13 cellular contexts compared by ENCODE assay signal in genomic region chr11:111923951-111924350, GRCh38. TPM values are rescaled to one million over a fixed set of nuclear protein-coding genes. Genes with fewer than 3 reads are reported as not detected.
DNase-seq lines count a peak whose midpoint lies in the region; ATAC-seq, FAIRE-seq and TF ChIP-seq lines count a peak whose summit lies in the region.
"Had no signal": no experiment of that assay in that cellular context is flagged by ENCODE, and none has a peak within 500 bp of the region (broad histone marks: within the 10 kb centered on the region; RNA-seq: fewer than 3 reads in every experiment).

No MANE protein-coding gene starts in this region.

- peak overlapping the region; percentile 66 for H3K4me2 ChIP-seq in A549

- H3K4me3 ChIP-seq in A549, result no peak overlapping the region
- no peak overlapping the region for H3K4me3 ChIP-seq in Peyer's patch
- no peak overlapping the region for H3K4me3 ChIP-seq in right cardiac atrium (ENCODE audit: low read length)
- H3K4me3 ChIP-seq in rectal smooth muscle tissue (ENCODE audit: low read length), result no peak overlapping the region
- H3K4me3 ChIP-seq in colonic mucosa, result no peak overlapping the region
- no peak overlapping the region for H3K4me3 ChIP-seq in CD4-positive, alpha-beta memory T cell (ENCODE audit: low read length in 2 of 2)

- no peak overlapping the region for H3K4me3 Mint-ChIP-seq in CD4-positive, alpha-beta memory T cell
- H3K4me3 Mint-ChIP-seq: activated CD4-positive, alpha-beta memory T cell treated with anti-CD3 and anti-CD28 coated beads, Interleukin-2, amount 10 ng/mL, durations not matched to agents 7 days and 5 days; activated naive CD8-positive, alpha-beta T cell treated with anti-CD3 and anti-CD28 coated beads for 36 hours had no signal

- H3K27ac ChIP-seq in A549 (peak overlapping the region; percentile 73 to 92), Peyer's patch (peak overlapping the region in 3 of 4 donors; percentile 11 to 74 (median 47)), right cardiac atrium (ENCODE audit: low read length) (peak overlapping the region; percentile 99), rectal smooth muscle tissue (ENCODE audit: low read depth, low read length) (peak overlapping the region; percentile 80), colonic mucosa (no peak overlapping the region)
- no peak overlapping the region for H3K27ac ChIP-seq in CD4-positive, alpha-beta memory T cell (ENCODE audit: low read depth, low read length)

- H3K4me1 Mint-ChIP-seq in CD4-positive, alpha-beta memory T cell, result peaks cover 5 to 19% (median 14%) of the 10 kb centered on the region in 4 donors

- H3K27me3 ChIP-seq in Peyer's patch (no peaks in the 10 kb centered on the region), right cardiac atrium (ENCODE audit: control insufficient read depth, insufficient read depth) (no peaks in the 10 kb centered on the region), rectal smooth muscle tissue (ENCODE audit: control insufficient read depth, insufficient read depth, low read length) (no peaks in the 10 kb centered on the region), colonic mucosa (no peaks in the 10 kb centered on the region)
- no peaks in the 10 kb centered on the region for H3K27me3 ChIP-seq in CD4-positive, alpha-beta memory T cell (ENCODE audit: insufficient read depth, low read length)

- TF ChIP-seq EP300 in A549 (IDR thresholded peaks at IDR 0.05), result no peak

- TF ChIP-seq POLR2A in A549 (IDR thresholded peaks at IDR 0.05; ENCODE audit: low read length) (no peak), Peyer's patch (IDR thresholded peaks at IDR 0.05) (no peak)

- POLR2A ChIA-PET in A549 (lab: Yijun Ruan, JAX), result no interaction called here
- POLR2A ChIA-PET in CD4-positive, alpha-beta memory T cell (lab: Charles Lee; ENCODE audit: partially characterized antibody), result no interaction called here

- DNase-seq in A549 (ENCODE audit: low read depth in 1 of 2, low spot score in 1 of 2) (no peak), Peyer's patch (no peak), right cardiac atrium (no peak), omental fat pad (ENCODE audit: low spot score) (no peak), DMS153 treated with DMSO at 0.1 percent for 48 hours (lab: John Stamatoyannopoulos, UW; ENCODE audit: unreplicated experiment) (no peak), colonic mucosa (no peak)
- no peak for DNase-seq in CD4-positive, alpha-beta memory T cell
- DNase-seq: activated CD4-positive, alpha-beta memory T cell treated with anti-CD3 and anti-CD28 coated beads, Interleukin-2, amount 10 ng/mL, durations not matched to agents 7 days and 5 days; activated naive CD8-positive, alpha-beta T cell treated with anti-CD3 and anti-CD28 coated beads for 36 hours; NCI-H1105; stimulated activated CD4-positive, alpha-beta T cell treated with anti-CD3 and anti-CD28 coated beads, Interleukin-15, amount 100 ng/mL, for 24 hours had no signal

- H3K9me3 ChIP-seq in A549 (no peaks in the 10 kb centered on the region), Peyer's patch (no peaks in the 10 kb centered on the region), right cardiac atrium (ENCODE audit: control insufficient read depth, low read length) (no peaks in the 10 kb centered on the region), colonic mucosa (no peaks in the 10 kb centered on the region)
- H3K9me3 ChIP-seq in CD4-positive, alpha-beta memory T cell (ENCODE audit: control insufficient read depth in 1 of 2, low read length in 2 of 2), result no peaks in the 10 kb centered on the region

- no peaks in the 10 kb centered on the region for H3K36me3 Mint-ChIP-seq in CD4-positive, alpha-beta memory T cell
- H3K36me3 Mint-ChIP-seq: activated naive CD8-positive, alpha-beta T cell treated with anti-CD3 and anti-CD28 coated beads for 36 hours had no signal

- TF ChIP-seq CTCF in A549 (IDR thresholded peaks at IDR 0.05) (no peak), Peyer's patch (IDR thresholded peaks at IDR 0.05) (no peak), omental fat pad (IDR thresholded peaks at IDR 0.05) (no peak), colonic mucosa (IDR thresholded peaks at IDR 0.05) (no peak)

- no peak for FAIRE-seq in A549 (lab: Jason Lieb, UNC)

- TF ChIP-seq RAD21 in A549 (conservative IDR thresholded peaks at IDR 0.05 in 1 of 2, IDR thresholded peaks at IDR 0.05 in 1 of 2), result no peak

- H3K9ac ChIP-seq in rectal smooth muscle tissue (ENCODE audit: low read length), result no peak overlapping the region
- no peak overlapping the region for H3K9ac ChIP-seq in colonic mucosa (ENCODE audit: low read depth in 2 of 2, low read length in 2 of 2)

- H3K27ac Mint-ChIP-seq in CD4-positive, alpha-beta memory T cell, result no peak overlapping the region
- H3K27ac Mint-ChIP-seq: activated CD4-positive, alpha-beta memory T cell treated with anti-CD3 and anti-CD28 coated beads, Interleukin-2, amount 10 ng/mL, durations not matched to agents 7 days and 5 days; activated naive CD8-positive, alpha-beta T cell treated with anti-CD3 and anti-CD28 coated beads for 36 hours had no signal

- H3K36me3 ChIP-seq in Peyer's patch, result no peaks in the 10 kb centered on the region
- no peaks in the 10 kb centered on the region for H3K36me3 ChIP-seq in rectal smooth muscle tissue (ENCODE audit: control insufficient read depth, insufficient read depth, low read length)
- no peaks in the 10 kb centered on the region for H3K36me3 ChIP-seq in colonic mucosa
- H3K36me3 ChIP-seq in CD4-positive, alpha-beta memory T cell (ENCODE audit: insufficient read depth, low read length), result no peaks in the 10 kb centered on the region

- H3K9me3 Mint-ChIP-seq in CD4-positive, alpha-beta memory T cell, result no peaks in the 10 kb centered on the region
- H3K9me3 Mint-ChIP-seq: activated CD4-positive, alpha-beta memory T cell treated with anti-CD3 and anti-CD28 coated beads, Interleukin-2, amount 10 ng/mL, durations not matched to agents 7 days and 5 days; activated naive CD8-positive, alpha-beta T cell treated with anti-CD3 and anti-CD28 coated beads for 36 hours had no signal

- CTCF ChIA-PET in A549 (lab: Yijun Ruan, JAX), result interaction anchor here (0.9 kb wide), 1 partner anchor 10 kb away, joined by 6 read pairs; no protein-coding TSS in a partner anchor
- CTCF ChIA-PET in CD4-positive, alpha-beta memory T cell (lab: Charles Lee; ENCODE audit: partially characterized antibody), result no interaction called here

- no peak for ATAC-seq in A549
- ATAC-seq in right cardiac atrium, result no peak
- no peak for ATAC-seq in omental fat pad (ENCODE audit: low FRiP score)

- peaks cover 3 to 8% of the 10 kb centered on the region in 2 donors for H3K27me3 Mint-ChIP-seq in CD4-positive, alpha-beta memory T cell

- H3K4me1 ChIP-seq in A549, result peaks cover 44% of the 10 kb centered on the region
- peaks cover 0 to 12% (median 5%) of the 10 kb centered on the region in 4 donors for H3K4me1 ChIP-seq in Peyer's patch
- H3K4me1 ChIP-seq in right cardiac atrium (ENCODE audit: control insufficient read depth, insufficient read depth, low read length), result peaks cover 11% of the 10 kb centered on the region
- peaks cover 26% of the 10 kb centered on the region for H3K4me1 ChIP-seq in rectal smooth muscle tissue (ENCODE audit: control insufficient read depth, insufficient read depth, low read length)
- H3K4me1 ChIP-seq in colonic mucosa, result peaks cover 4% of the 10 kb centered on the region
- H3K4me1 ChIP-seq in CD4-positive, alpha-beta memory T cell (ENCODE audit: insufficient read depth, low read length), result peaks cover 14% of the 10 kb centered on the region

- intact Hi-C loops in right cardiac atrium (cut with DNase I) (loop anchor here in 1 of 4 donors (5.0 kb wide), 1 partner anchor 42 kb away; no protein-coding TSS in a partner anchor), colonic mucosa (cut with DNase I) (loop anchor here (5.0 kb wide), 1 partner anchor 42 kb away; no protein-coding TSS in a partner anchor)
- intact Hi-C loops in CD4-positive, alpha-beta memory T cell (cut with micrococcal nuclease), result no loop called here

RNA-seq across cellular contexts. Expression of gene C11orf52, which starts 5.2 kb away (rescaled TPM):
- polyA plus RNA-seq in A549 (2011; rRNA removed) (0.13 and 0.19 TPM in 2 replicates), A549 (2017; fragmentation: RNase III; extraction: RNeasy Plus Mini Kit Qiagen cat#74134 plus additional on column Dnase treatment) (0.08 TPM in 1 of 3 replicates, not detected in the others), right cardiac atrium (4.1 TPM)
- polyA plus RNA-seq in A549 (2012; cell fraction: cytosol; rRNA removed), result 0.05 and 0.22 TPM in 2 replicates
- polyA plus RNA-seq in A549 (2012; cell fraction: nucleus; rRNA removed), result not detected in 2 replicates
- polyA minus RNA-seq in A549 (2011; rRNA and poly(A)+ RNA removed), result 0.34 TPM in 1 of 2 replicates, not detected in the other
- total RNA-seq in Peyer's patch (10 to 100 TPM in 2 of 4 donors, 1 to 10 TPM in 2; 4.1 to 15.7 (median 10.4) TPM), right cardiac atrium (1 to 10 TPM; 2.2 to 5.5 (median 2.6) TPM), omental fat pad (1 to 10 TPM in 3 of 4 donors, not detected in 1; 3.4 to 7.9 (median 7.5) TPM), colonic mucosa (1 to 10 TPM; 7.3 to 8.8 TPM)
- not detected for total RNA-seq in CD4-positive, alpha-beta memory T cell
- not detected for polyA plus RNA-seq in CD4-positive, alpha-beta memory T cell
- total RNA-seq: activated CD4-positive, alpha-beta memory T cell treated with anti-CD3 and anti-CD28 coated beads, Interleukin-2, amount 10 ng/mL, durations not matched to agents 7 days and 5 days; activated naive CD8-positive, alpha-beta T cell treated with anti-CD3 and anti-CD28 coated beads for 36 hours; lung microvascular endothelial cell had no signal

RNA-seq across cellular contexts. Expression of gene HSPB2, which starts 11.4 kb away (rescaled TPM):
- 0.07 TPM in 1 of 2 replicates, not detected in the other for polyA plus RNA-seq in A549 (2011; rRNA removed)
- 0.03 and 0.04 TPM in 2 replicates for polyA plus RNA-seq in A549 (2012; cell fraction: cytosol; rRNA removed)
- polyA plus RNA-seq in A549 (2012; cell fraction: nucleus; rRNA removed), result 0.30 and 0.40 TPM in 2 replicates
- not detected in 3 replicates for polyA plus RNA-seq in A549 (2017; fragmentation: RNase III; extraction: RNeasy Plus Mini Kit Qiagen cat#74134 plus additional on column Dnase treatment)
- polyA minus RNA-seq in A549 (2011; rRNA and poly(A)+ RNA removed), result not detected in 2 replicates
- 1 to 10 TPM in 1 of 4 donors, under 1 TPM in 1, not detected in 2; 0.94 to 2.5 TPM for total RNA-seq in Peyer's patch
- total RNA-seq in right cardiac atrium, result 100 to 1,000 TPM in 1 of 4 donors, 10 to 100 TPM in 3; 38.0 to 103 (median 69.2) TPM
- polyA plus RNA-seq in right cardiac atrium, result 106 TPM
- total RNA-seq in omental fat pad, result 1 to 10 TPM in 2 of 4 donors, not detected in 2; 3.1 to 4.6 TPM
- 1 to 10 TPM in 1 of 2 donors, under 1 TPM in 1; 0.25 to 2.2 TPM for total RNA-seq in colonic mucosa
- not detected for total RNA-seq in CD4-positive, alpha-beta memory T cell
- not detected for polyA plus RNA-seq in CD4-positive, alpha-beta memory T cell
- total RNA-seq: activated CD4-positive, alpha-beta memory T cell treated with anti-CD3 and anti-CD28 coated beads, Interleukin-2, amount 10 ng/mL, durations not matched to agents 7 days and 5 days; activated naive CD8-positive, alpha-beta T cell treated with anti-CD3 and anti-CD28 coated beads for 36 hours; lung microvascular endothelial cell had no signal

RNA-seq across cellular contexts. Expression of gene CRYAB, which starts 12.4 kb away (rescaled TPM):
- polyA plus RNA-seq in A549 (2011; rRNA removed) (1.1 and 3.1 TPM in 2 replicates), A549 (2017; fragmentation: RNase III; extraction: RNeasy Plus Mini Kit Qiagen cat#74134 plus additional on column Dnase treatment) (4.1 to 25.3 TPM (median 4.8 TPM) in 3 replicates), right cardiac atrium (9,689 TPM)
- polyA plus RNA-seq in A549 (2012; cell fraction: cytosol; rRNA removed), result 1.5 and 2.8 TPM in 2 replicates
- polyA plus RNA-seq in A549 (2012; cell fraction: nucleus; rRNA removed), result 1.1 and 3.1 TPM in 2 replicates
- 0.58 and 1.3 TPM in 2 replicates for polyA minus RNA-seq in A549 (2011; rRNA and poly(A)+ RNA removed)
- total RNA-seq in Peyer's patch (10 to 100 TPM in 3 of 4 donors, 1 to 10 TPM in 1; 7.7 to 32.2 (median 14.9) TPM), right cardiac atrium (1,000 to 10,000 TPM; 4,923 to 5,929 (median 5,581) TPM), omental fat pad (1,000 to 10,000 TPM in 1 of 4 donors, 100 to 1,000 TPM in 2, 10 to 100 TPM in 1; 82.4 to 1,340 (median 304) TPM), colonic mucosa (100 to 1,000 TPM in 1 of 2 donors, 10 to 100 TPM in 1; 10.6 to 166 TPM)
- total RNA-seq in CD4-positive, alpha-beta memory T cell, result not detected
- not detected for polyA plus RNA-seq in CD4-positive, alpha-beta memory T cell
- total RNA-seq: activated CD4-positive, alpha-beta memory T cell treated with anti-CD3 and anti-CD28 coated beads, Interleukin-2, amount 10 ng/mL, durations not matched to agents 7 days and 5 days; activated naive CD8-positive, alpha-beta T cell treated with anti-CD3 and anti-CD28 coated beads for 36 hours had no signal

RNA-seq across cellular contexts. Expression of gene DIXDC1, which starts 13.2 kb away (rescaled TPM):
- 6.9 and 7.9 TPM in 2 replicates for polyA plus RNA-seq in A549 (2011; rRNA removed)
- 2.4 and 2.7 TPM in 2 replicates for polyA plus RNA-seq in A549 (2012; cell fraction: cytosol; rRNA removed)
- 1.8 and 2.1 TPM in 2 replicates for polyA plus RNA-seq in A549 (2012; cell fraction: nucleus; rRNA removed)
- 5.5 to 7.4 TPM (median 7.1 TPM) in 3 replicates for polyA plus RNA-seq in A549 (2017; fragmentation: RNase III; extraction: RNeasy Plus Mini Kit Qiagen cat#74134 plus additional on column Dnase treatment)
- polyA minus RNA-seq in A549 (2011; rRNA and poly(A)+ RNA removed), result 13.3 and 19.2 TPM in 2 replicates
- total RNA-seq in Peyer's patch, result 10 to 100 TPM in 3 of 4 donors, 1 to 10 TPM in 1; 9.8 to 37.1 (median 15.1) TPM
- total RNA-seq in right cardiac atrium, result 10 to 100 TPM; 23.1 to 34.8 (median 26.3) TPM
- 9.1 TPM for polyA plus RNA-seq in right cardiac atrium
- total RNA-seq in omental fat pad, result 10 to 100 TPM; 36.4 to 79.3 (median 40.7) TPM
- 10 to 100 TPM in 1 of 2 donors, 1 to 10 TPM in 1; 4.0 to 13.8 TPM for total RNA-seq in colonic mucosa
- total RNA-seq in CD4-positive, alpha-beta memory T cell, result 1 to 10 TPM; 1.1 to 2.1 TPM
- polyA plus RNA-seq in CD4-positive, alpha-beta memory T cell, result under 1 TPM; 0.72 to 0.75 TPM

RNA-seq across cellular contexts. Expression of gene CFAP68, which starts 44.6 kb away (rescaled TPM):
- polyA plus RNA-seq in A549 (2011; rRNA removed) (59.7 and 84.6 TPM in 2 replicates), A549 (2017; fragmentation: RNase III; extraction: RNeasy Plus Mini Kit Qiagen cat#74134 plus additional on column Dnase treatment) (36.3 to 40.3 TPM (median 36.5 TPM) in 3 replicates), right cardiac atrium (51.5 TPM)
- 33.7 and 39.5 TPM in 2 replicates for polyA plus RNA-seq in A549 (2012; cell fraction: cytosol; rRNA removed)
- 8.3 and 12.9 TPM in 2 replicates for polyA plus RNA-seq in A549 (2012; cell fraction: nucleus; rRNA removed)
- 11.5 and 12.8 TPM in 2 replicates for polyA minus RNA-seq in A549 (2011; rRNA and poly(A)+ RNA removed)
- total RNA-seq in Peyer's patch (10 to 100 TPM in 3 of 4 donors, not detected in 1; 11.9 to 22.6 (median 16.0) TPM), right cardiac atrium (10 to 100 TPM; 22.8 to 51.1 (median 32.0) TPM), omental fat pad (10 to 100 TPM; 12.2 to 40.0 (median 20.2) TPM), colonic mucosa (10 to 100 TPM; 18.8 to 20.0 TPM)
- 10 to 100 TPM; 14.8 to 18.7 TPM for total RNA-seq in CD4-positive, alpha-beta memory T cell
- 10 to 100 TPM; 30.7 to 30.9 TPM for polyA plus RNA-seq in CD4-positive, alpha-beta memory T cell

Comparison
In these comparisons a context has a peak if more than half of its experiments do, and no peak if none do; other contexts are left out.
1. H3K27ac ChIP-seq: peak in A549 (2 of 2), Peyer's patch (3 of 4), right cardiac atrium (single experiment) and rectal smooth muscle tissue (single experiment); none in colonic mucosa (single experiment) and CD4-positive, alpha-beta memory T cell (single experiment).
2. RNA of gene HSPB2, which starts 11.4 kb away (total RNA-seq): 38.0 to 103 TPM in right cardiac atrium; 3.1 to 4.6 TPM in omental fat pad, 0.25 to 2.2 TPM in colonic mucosa, 0.94 to 2.5 TPM in Peyer's patch and not detected in CD4-positive, alpha-beta memory T cell; every median in the first group is over 4 times any median in the second.
3. RNA of gene CRYAB, which starts 12.4 kb away (total RNA-seq): 4,923 to 5,929 TPM in right cardiac atrium, 82.4 to 1,340 TPM in omental fat pad, 10.6 to 166 TPM in colonic mucosa and 7.7 to 32.2 TPM in Peyer's patch; not detected in CD4-positive, alpha-beta memory T cell; every median in the first group is over 4 times any median in the second.